In genomic region chr19:51365211-51366049, GRCh38 we compare ENCODE assay signal across 8 cellular contexts. TPM values are rescaled to one million over a fixed set of nuclear protein-coding genes. Genes with fewer than 3 reads are reported as not detected.
DNase-seq lines count a peak whose midpoint lies in the region; ATAC-seq and TF ChIP-seq lines count a peak whose summit lies in the region.

No MANE protein-coding gene starts in this region.

- H3K4me3 Mint-ChIP-seq in activated CD8-positive, alpha-beta T cell treated with anti-CD3 and anti-CD28 coated beads, Interleukin-2, amount 10 ng/mL, durations not matched to agents 7 days and 5 days: peak overlapping the region; percentile 96

- TF ChIP-seq CTCF in HL-60 (IDR thresholded peaks at IDR 0.05; ENCODE audit: insufficient read depth, low read length): no peak
- TF ChIP-seq CTCF in foreskin fibroblast (IDR thresholded peaks at IDR 0.05; ENCODE audit: low read depth, low read length): no peak
- TF ChIP-seq CTCF in neutrophil (IDR thresholded peaks at IDR 0.05): no peak

- H3K4me1 ChIP-seq in BLaER1 treated with 17β-estradiol and CSF1 and Interleukin-3, amounts not matched to agents 10 nM and 100 nM: peaks cover 59 to 71% (median 65%) of the 10 kb centered on the region in 10 experiments
- peaks cover 41 to 50% of the 10 kb centered on the region in 2 experiments for H3K4me1 ChIP-seq in neutrophil (ENCODE audit: control insufficient read depth in 1 of 2, insufficient read depth in 1 of 2, low read depth in 1 of 2, low read length in 1 of 2)

- H3K4me3 ChIP-seq in BLaER1 treated with 17β-estradiol and CSF1 and Interleukin-3, amounts not matched to agents 10 nM and 100 nM: peak overlapping the region; percentile 67 to 87 (median 80)
- peak overlapping the region; percentile 67 for H3K4me3 ChIP-seq in HL-60 (replicated peaks; ENCODE audit: insufficient read depth, low read length)
- peak overlapping the region; percentile 97 to 99 for H3K4me3 ChIP-seq in foreskin fibroblast (ENCODE audit: low read depth in 1 of 2, low read length in 2 of 2)
- peak overlapping the region; percentile 90 to 96 for H3K4me3 ChIP-seq in neutrophil (ENCODE audit: low read depth in 1 of 2, low read length in 1 of 2)

- no peaks in the 10 kb centered on the region for H3K27me3 Mint-ChIP-seq in activated CD8-positive, alpha-beta T cell treated with anti-CD3 and anti-CD28 coated beads, Interleukin-2, amount 10 ng/mL, durations not matched to agents 7 days and 5 days (ENCODE audit: low read depth)

- peak overlapping the region; percentile 80 to 99 (median 94) for H3K4me2 ChIP-seq in BLaER1 treated with 17β-estradiol and CSF1 and Interleukin-3, amounts not matched to agents 10 nM and 100 nM

- no peaks in the 10 kb centered on the region for H3K9me3 ChIP-seq in BLaER1 treated with 17β-estradiol and CSF1 and Interleukin-3, amounts not matched to agents 10 nM and 100 nM (replicated peaks in 1 of 11)
- H3K9me3 ChIP-seq in neutrophil: no peaks in the 10 kb centered on the region

- H3K4me1 Mint-ChIP-seq in activated CD8-positive, alpha-beta T cell treated with anti-CD3 and anti-CD28 coated beads, Interleukin-2, amount 10 ng/mL, durations not matched to agents 7 days and 5 days (ENCODE audit: low read depth): peaks cover 77% of the 10 kb centered on the region

- POLR2A ChIA-PET in activated CD8-positive, alpha-beta T cell treated with anti-CD3 and anti-CD28 coated beads, Interleukin-2, amount 10 ng/mL, durations not matched to agents 7 days and 5 days (lab: Charles Lee): interaction anchor here (0.6 to 2.8 kb wide), 6 partner anchors 10 to 33 kb away, joined by 3 to 18 read pairs (median 4); partner anchors contain the start of gene VSIG10L

- peaks cover 0 to 6% (median 0%) of the 10 kb centered on the region in 11 experiments; a peak in 1 of 22 replicates for H3K36me3 ChIP-seq in BLaER1 treated with 17β-estradiol and CSF1 and Interleukin-3, amounts not matched to agents 10 nM and 100 nM
- no peaks in the 10 kb centered on the region for H3K36me3 ChIP-seq in neutrophil

- peak overlapping the region; percentile 94 for H3K27ac Mint-ChIP-seq in activated CD8-positive, alpha-beta T cell treated with anti-CD3 and anti-CD28 coated beads, Interleukin-2, amount 10 ng/mL, durations not matched to agents 7 days and 5 days

- peak; percentile 8 for ATAC-seq in activated CD8-positive, alpha-beta T cell treated with anti-CD3 and anti-CD28 coated beads, Interleukin-2, amount 10 ng/mL, durations not matched to agents 7 days and 5 days
- no peak for ATAC-seq in GM19328 (IDR thresholded peaks at IDR 0.05; ENCODE audit: unreplicated experiment)

- CTCF ChIA-PET in activated CD8-positive, alpha-beta T cell treated with anti-CD3 and anti-CD28 coated beads, Interleukin-2, amount 10 ng/mL, durations not matched to agents 7 days and 5 days (lab: Charles Lee): interaction anchor here (0.6 to 3.3 kb wide), 12 partner anchors 11 to 107 kb away, joined by 3 to 27 read pairs (median 4); no protein-coding TSS in a partner anchor

- H3K27me3 ChIP-seq in BLaER1 treated with 17β-estradiol and CSF1 and Interleukin-3, amounts not matched to agents 10 nM and 100 nM: no peaks in the 10 kb centered on the region
- H3K27me3 ChIP-seq in HL-60 (ENCODE audit: insufficient read depth, poor library complexity, severe bottlenecking): no peaks in the 10 kb centered on the region
- H3K27me3 ChIP-seq in neutrophil: no peaks in the 10 kb centered on the region

- peaks cover 37% of the 10 kb centered on the region for H3K36me3 Mint-ChIP-seq in activated CD8-positive, alpha-beta T cell treated with anti-CD3 and anti-CD28 coated beads, Interleukin-2, amount 10 ng/mL, durations not matched to agents 7 days and 5 days (ENCODE audit: low read depth)

- DNase-seq in HL-60 (ENCODE audit: low read depth in 1 of 2, low spot score in 1 of 2) (peak; percentile 33 to 38), foreskin fibroblast (peak; percentile 39 to 73), NCI-H510A (lab: John Stamatoyannopoulos, UW) (no peak), foreskin melanocyte (no peak)
- DNase-seq in activated CD8-positive, alpha-beta T cell treated with anti-CD3 and anti-CD28 coated beads, Interleukin-2, amount 10 ng/mL, durations not matched to agents 7 days and 5 days: peak; percentile 44

- H3K9ac ChIP-seq in BLaER1 treated with 17β-estradiol and CSF1 and Interleukin-3, amounts not matched to agents 10 nM and 100 nM: peak overlapping the region; percentile 86 to 97 (median 93)

- peaks cover 0 to 6% (median 0%) of the 10 kb centered on the region in 11 experiments; a peak in 3 of 22 replicates for H4K20me1 ChIP-seq in BLaER1 treated with 17β-estradiol and CSF1 and Interleukin-3, amounts not matched to agents 10 nM and 100 nM

- peak overlapping the region; percentile 82 to 99 (median 95) for H3K27ac ChIP-seq in BLaER1 treated with 17β-estradiol and CSF1 and Interleukin-3, amounts not matched to agents 10 nM and 100 nM
- H3K27ac ChIP-seq in HL-60 (replicated peaks): peak overlapping the region; percentile 92
- H3K27ac ChIP-seq in neutrophil: peak overlapping the region; percentile 86

- H3K9me3 Mint-ChIP-seq in activated CD8-positive, alpha-beta T cell treated with anti-CD3 and anti-CD28 coated beads, Interleukin-2, amount 10 ng/mL, durations not matched to agents 7 days and 5 days (ENCODE audit: insufficient read depth): no peaks in the 10 kb centered on the region

RNA-seq across cellular contexts. Expression of gene ETFB, which starts 0.8 kb away (rescaled TPM):
- 100 to 1,000 TPM; 137 to 141 TPM for total RNA-seq in activated CD8-positive, alpha-beta T cell treated with anti-CD3 and anti-CD28 coated beads, Interleukin-2, amount 10 ng/mL, durations not matched to agents 7 days and 5 days

RNA-seq across cellular contexts. Expression of gene CLDND2, which starts 3.4 kb away (rescaled TPM):
- total RNA-seq in activated CD8-positive, alpha-beta T cell treated with anti-CD3 and anti-CD28 coated beads, Interleukin-2, amount 10 ng/mL, durations not matched to agents 7 days and 5 days: 1 to 10 TPM; 8.5 to 10.0 TPM

RNA-seq across cellular contexts. Expression of gene NKG7, which starts 7.0 kb away (rescaled TPM):
- 100 to 1,000 TPM; 401 to 410 TPM for total RNA-seq in activated CD8-positive, alpha-beta T cell treated with anti-CD3 and anti-CD28 coated beads, Interleukin-2, amount 10 ng/mL, durations not matched to agents 7 days and 5 days

RNA-seq across cellular contexts. Expression of gene LIM2, which starts 22.3 kb away (rescaled TPM):
- not detected for total RNA-seq in activated CD8-positive, alpha-beta T cell treated with anti-CD3 and anti-CD28 coated beads, Interleukin-2, amount 10 ng/mL, durations not matched to agents 7 days and 5 days

RNA-seq across cellular contexts. Expression of gene VSIG10L, which starts 23.5 kb away (rescaled TPM):
- total RNA-seq in activated CD8-positive, alpha-beta T cell treated with anti-CD3 and anti-CD28 coated beads, Interleukin-2, amount 10 ng/mL, durations not matched to agents 7 days and 5 days: 1 to 10 TPM; 1.8 to 2.0 TPM

Comparison
In these comparisons a context has a peak if more than half of its experiments do, and no peak if none do; other contexts are left out.
1. DNase-seq: peak in HL-60 (2 of 2), activated CD8-positive, alpha-beta T cell treated with anti-CD3 and anti-CD28 coated beads, Interleukin-2, amount 10 ng/mL, durations not matched to agents 7 days and 5 days (single experiment) and foreskin fibroblast (2 of 2); none in NCI-H510A (single experiment) and foreskin melanocyte (single experiment).
2. Peak in every context shown above with its lines, with median percentiles within 50 percentile points of each other: H3K27ac ChIP-seq and H3K4me3 ChIP-seq.